ENCODE assay signal across 8 cellular contexts in genomic region chr13:50512602-50513527, GRCh38.
DNase-seq lines count a peak whose midpoint lies in the region; ATAC-seq, FAIRE-seq and TF ChIP-seq lines count a peak whose summit lies in the region.

No MANE protein-coding gene starts in this region.

- H3K36me3 ChIP-seq in SJCRH30, result no peaks in the 10 kb centered on the region
- no peaks in the 10 kb centered on the region for H3K36me3 ChIP-seq in astrocyte (ENCODE audit: insufficient read depth, low read length)

- ATAC-seq in GM18520 (IDR thresholded peaks at IDR 0.05; ENCODE audit: unreplicated experiment) (peak; percentile 40), HG03060 (IDR thresholded peaks at IDR 0.05; ENCODE audit: low read depth, unreplicated experiment) (peak; percentile 45)

- H3K9me3 ChIP-seq in SJCRH30 (replicated peaks) (no peaks in the 10 kb centered on the region), astrocyte (ENCODE audit: insufficient read depth, low read depth, low read length) (no peaks in the 10 kb centered on the region)

- H3K4me1 ChIP-seq in SJCRH30 (peaks cover 10% of the 10 kb centered on the region), astrocyte (ENCODE audit: insufficient read depth, low read length) (peaks cover 13% of the 10 kb centered on the region)

- no peaks in the 10 kb centered on the region for H3K27me3 Mint-ChIP-seq in astrocyte (ENCODE audit: low read depth, unreplicated experiment)

- no peak for TF ChIP-seq CTCF in astrocyte (IDR thresholded peaks at IDR 0.05; ENCODE audit: insufficient read depth, low read depth, low read length)

- no peaks in the 10 kb centered on the region for H3K79me2 ChIP-seq in astrocyte (ENCODE audit: insufficient read depth, low read length)

- H3K4me3 ChIP-seq in SJCRH30, result peak overlapping the region; percentile 47
- H3K4me3 ChIP-seq in astrocyte (ENCODE audit: insufficient read depth, low read depth, low read length), result peak overlapping the region; percentile 44

- H3K27ac ChIP-seq in SJCRH30, result peak overlapping the region; percentile 40
- H3K27ac ChIP-seq in astrocyte (ENCODE audit: low read depth, low read length), result no peak overlapping the region

- H4K20me1 ChIP-seq in astrocyte (ENCODE audit: insufficient read depth, low read length), result no peaks in the 10 kb centered on the region

- H3K4me1 Mint-ChIP-seq in astrocyte (ENCODE audit: low read depth, unreplicated experiment), result peaks cover 8% of the 10 kb centered on the region

- H3K27ac Mint-ChIP-seq in astrocyte (ENCODE audit: unreplicated experiment), result no peak overlapping the region

- no peak for FAIRE-seq in astrocyte (lab: Jason Lieb, UNC)

- peak overlapping the region; percentile 64 for H3K9ac ChIP-seq in astrocyte (ENCODE audit: low read length)

- DNase-seq in AG08395 (ENCODE audit: low spot score) (peak; percentile 59), SJCRH30 (peak; percentile 52 to 71), astrocyte (ENCODE audit: low read depth) (peak; percentile 55), kidney tubule cell (ENCODE audit: low spot score) (peak; percentile 42), NCI-H748 (lab: John Stamatoyannopoulos, UW; ENCODE audit: unreplicated experiment) (no peak)
- peak; percentile 28 for DNase-seq in stimulated activated CD4-positive, alpha-beta T cell treated with anti-CD3 and anti-CD28 coated beads, Interleukin-4, amount 100 ng/mL, for 1 hour

- H3K27me3 ChIP-seq in SJCRH30 (no peaks in the 10 kb centered on the region), astrocyte (ENCODE audit: insufficient read depth, low read length) (no peaks in the 10 kb centered on the region)

- H3K4me3 Mint-ChIP-seq in astrocyte (ENCODE audit: unreplicated experiment), result no peak overlapping the region

- peak overlapping the region; percentile 88 for H2AFZ ChIP-seq in astrocyte (ENCODE audit: low read depth, low read length)

- H3K4me2 ChIP-seq in astrocyte (ENCODE audit: low read length), result peak overlapping the region; percentile 85

- H3K36me3 Mint-ChIP-seq in astrocyte (ENCODE audit: low read depth, unreplicated experiment), result no peaks in the 10 kb centered on the region

- H3K9me3 Mint-ChIP-seq in astrocyte (ENCODE audit: unreplicated experiment), result peaks cover under 1% of the 10 kb centered on the region
